In genomic region chr5:43296835-43297234, GRCh38 we compare ENCODE assay signal across 30 cellular contexts.
"Had no signal": no experiment of that assay in that cellular context is flagged by ENCODE, and none has a peak within 500 bp of the region (broad histone marks: within the 10 kb centered on the region; RNA-seq: fewer than 3 reads in every experiment).

No MANE protein-coding gene starts in this region.

- H3K27ac Mint-ChIP-seq: immature natural killer cell; natural killer cell; nephron progenitor cell; neural progenitor cell; progenitor cell of endocrine pancreas; stimulated activated effector memory CD8-positive, alpha-beta T cell treated with anti-CD3 and anti-CD28 coated beads, Interleukin-12 subunit alpha, Interleukin-12 subunit beta, amount 100 ng/mL, for 72 hours; stimulated activated naive CD8-positive, alpha-beta T cell treated with anti-CD3 and anti-CD28 coated beads, Interleukin-15, Interleukin-2, amounts not matched to agents 100 ng/mL and 50 ng/mL, for 24 hours had no signal

- H3K36me3 ChIP-seq: ovary had no signal

- ATAC-seq: left colon; left lung; lower lobe of right lung; natural killer cell; stimulated activated effector memory CD8-positive, alpha-beta T cell treated with anti-CD3 and anti-CD28 coated beads, Interleukin-12 subunit alpha, Interleukin-12 subunit beta, amount 100 ng/mL, for 72 hours; upper lobe of right lung had no signal

- H3K9me3 ChIP-seq: left lung, lower lobe of right lung, neutrophil, ovary, right atrium auricular region, sigmoid colon, spleen, suprapubic skin, thoracic aorta, tibial artery, upper lobe of right lung had no signal

- H3K27ac ChIP-seq: left lung, lower lobe of right lung, neural progenitor cell, neutrophil, ovary, right atrium auricular region, sigmoid colon, spleen, suprapubic skin, thoracic aorta, tibial artery, upper lobe of right lung had no signal

- FAIRE-seq: islet of Langerhans, kidney, small intestine, urothelium cell line had no signal

- H3K9me3 Mint-ChIP-seq: immature natural killer cell; naive B cell; natural killer cell; nephron progenitor cell; neural progenitor cell; stimulated activated effector memory CD8-positive, alpha-beta T cell treated with anti-CD3 and anti-CD28 coated beads, Interleukin-12 subunit alpha, Interleukin-12 subunit beta, amount 100 ng/mL, for 72 hours; stimulated activated naive CD8-positive, alpha-beta T cell treated with anti-CD3 and anti-CD28 coated beads, Interleukin-15, Interleukin-2, amounts not matched to agents 100 ng/mL and 50 ng/mL, for 24 hours had no signal

- DNase-seq: hippocampal formation; immature natural killer cell; kidney; left colon; left lung; lower lobe of right lung; mammary epithelial cell; mesenchymal stem cell; naive B cell; natural killer cell; nephron progenitor cell; ovary; sigmoid colon; small intestine; spleen; stimulated activated CD4-positive, alpha-beta T cell treated with anti-CD3 and anti-CD28 coated beads, Interleukin-4, amount 100 ng/mL, for 24 hours; stimulated activated naive CD4-positive, alpha-beta T cell; tibial artery; trophoblast cell; upper lobe of right lung had no signal

- H3K27me3 ChIP-seq: left lung, neural progenitor cell, neutrophil, ovary, right atrium auricular region, sigmoid colon, spleen, suprapubic skin, tibial artery, upper lobe of right lung had no signal

- H3K4me1 ChIP-seq: neural progenitor cell, tibial artery, upper lobe of right lung had no signal

- H3K9ac ChIP-seq: neural progenitor cell had no signal

- H3K4me2 ChIP-seq: neural progenitor cell had no signal

- H2AFZ ChIP-seq: neural progenitor cell had no signal

- H3K4me3 ChIP-seq: left lung, lower lobe of right lung, neural progenitor cell, ovary, right atrium auricular region, sigmoid colon, spleen, suprapubic skin, thoracic aorta, tibial artery, upper lobe of right lung had no signal

- H3K4me3 Mint-ChIP-seq: immature natural killer cell; naive B cell; natural killer cell; nephron progenitor cell; neural progenitor cell; stimulated activated effector memory CD8-positive, alpha-beta T cell treated with anti-CD3 and anti-CD28 coated beads, Interleukin-12 subunit alpha, Interleukin-12 subunit beta, amount 100 ng/mL, for 72 hours; stimulated activated naive CD8-positive, alpha-beta T cell treated with anti-CD3 and anti-CD28 coated beads, Interleukin-15, Interleukin-2, amounts not matched to agents 100 ng/mL and 50 ng/mL, for 24 hours had no signal

- H3K27me3 Mint-ChIP-seq: naive B cell; progenitor cell of endocrine pancreas; stimulated activated naive CD8-positive, alpha-beta T cell treated with anti-CD3 and anti-CD28 coated beads, Interleukin-15, Interleukin-2, amounts not matched to agents 100 ng/mL and 50 ng/mL, for 24 hours had no signal
